ENCODE assay signal across 5 cellular contexts in genomic region chr11:70783821-70784220, GRCh38.
"Had no signal": no experiment of that assay in that cellular context is flagged by ENCODE, and none has a peak within 500 bp of the region (broad histone marks: within the 10 kb centered on the region; RNA-seq: fewer than 3 reads in every experiment).

No MANE protein-coding gene starts in this region.

- H3K9ac ChIP-seq: GM23248 had no signal

- H3K27ac ChIP-seq: GM23248 had no signal

- H2AFZ ChIP-seq: GM23248 had no signal

- H3K4me3 ChIP-seq: GM23248 had no signal

- DNase-seq: GOT3, H9, HCEC 1CT, KBM-7 had no signal
